ENCODE assay signal across 8 cellular contexts in genomic region chr19:58305065-58305931, GRCh38. TPM values are rescaled to one million over a fixed set of nuclear protein-coding genes. Genes with fewer than 3 reads are reported as not detected.
DNase-seq lines count a peak whose midpoint lies in the region; ATAC-seq and TF ChIP-seq lines count a peak whose summit lies in the region.

Gene ERVK3-1 (plus strand): TSS chr19:58305377. CDS start chr19:58312169, 6,792 bp downstream.

- peak within 1 kb of the TSS; percentile 97 for H3K4me2 ChIP-seq in smooth muscle cell

- peak within 1 kb of the TSS; percentile 87 for H3K9ac ChIP-seq in smooth muscle cell (ENCODE audit: low read depth)

- H3K9me3 ChIP-seq in breast epithelium (peaks cover 0 to 7% of the 10 kb centered on the region in 2 donors), smooth muscle cell (replicated peaks; ENCODE audit: low read depth) (no peaks in the 10 kb centered on the region)

- peaks cover 23% of the 10 kb centered on the region for H4K20me1 ChIP-seq in smooth muscle cell (ENCODE audit: low read depth)

- H3K4me3 ChIP-seq in ACC112 (ENCODE audit: low read depth, low read length) (peak within 1 kb of the TSS; percentile 99), breast epithelium (peak within 1 kb of the TSS; percentile 75 to 96 (median 78)), smooth muscle cell (peak within 1 kb of the TSS; percentile 83)

- DNase-seq in NCI-H2196 treated with DMSO at 0.1 percent for 48 hours (lab: John Stamatoyannopoulos, UW; ENCODE audit: unreplicated experiment): peak; percentile 95
- peak; percentile 93 to 95 for DNase-seq in breast epithelium (ENCODE audit: low spot score in 2 of 2)
- DNase-seq in iPS-NIHi11 (ENCODE audit: low spot score): peak; percentile 98
- peak; percentile 63 for DNase-seq in smooth muscle cell (lab: John Stamatoyannopoulos, UW; ENCODE audit: unreplicated experiment)

- TF ChIP-seq CTCF in VCaP (conservative IDR thresholded peaks at IDR 0.05): no peak
- peak; percentile 43 to 64 (median 62) for TF ChIP-seq CTCF in breast epithelium (IDR thresholded peaks at IDR 0.05)
- TF ChIP-seq CTCF in smooth muscle cell (IDR thresholded peaks at IDR 0.05; ENCODE audit: borderline replicate concordance, insufficient read depth, poor library complexity, severe bottlenecking): no peak

- peaks cover 16% of the 10 kb centered on the region for H3K79me2 ChIP-seq in ACC112 (ENCODE audit: control insufficient read depth, insufficient read depth, low read length, unreplicated experiment)
- peaks cover 25% of the 10 kb centered on the region for H3K79me2 ChIP-seq in smooth muscle cell (ENCODE audit: low read depth)

- H3K4me1 ChIP-seq in ACC112 (ENCODE audit: control insufficient read depth, insufficient read depth, low read length, unreplicated experiment) (peaks cover 4% of the 10 kb centered on the region), breast epithelium (peaks cover 2 to 4% of the 10 kb centered on the region in 2 donors), smooth muscle cell (ENCODE audit: low read depth) (peaks cover 11% of the 10 kb centered on the region)

- WGBS in smooth muscle cell (ENCODE audit: low lambda C conversion rate): 2% methylated on average over 45 of the region's 55 CpGs

- ATAC-seq in GM18870 (IDR thresholded peaks at IDR 0.05; ENCODE audit: unreplicated experiment) (peak; percentile 86), HG03135 (IDR thresholded peaks at IDR 0.05; ENCODE audit: unreplicated experiment) (peak; percentile 97)

- H2AFZ ChIP-seq in ACC112 (ENCODE audit: low read length, unreplicated experiment) (peak within 1 kb of the TSS; percentile 81), smooth muscle cell (ENCODE audit: low read depth) (peak within 1 kb of the TSS; percentile 60)

- H3K27ac ChIP-seq in ACC112 (ENCODE audit: low read depth, low read length) (peak within 1 kb of the TSS; percentile 77), VCaP (peak within 1 kb of the TSS; percentile 92), breast epithelium (peak within 1 kb of the TSS; percentile 92 to 93), smooth muscle cell (ENCODE audit: low read depth) (peak within 1 kb of the TSS; percentile 80)

- H3K27me3 ChIP-seq in ACC112 (ENCODE audit: insufficient read depth, low read length) (no peaks in the 10 kb centered on the region), breast epithelium (no peaks in the 10 kb centered on the region), smooth muscle cell (ENCODE audit: low read depth) (no peaks in the 10 kb centered on the region)

- peaks cover 6% of the 10 kb centered on the region for H3F3A ChIP-seq in smooth muscle cell (ENCODE audit: low read depth)

- intact Hi-C loops in breast epithelium (cut with DNase I; ENCODE audit: low total_unique reads): no loop called here

- peak; percentile 76 for TF ChIP-seq POLR2A in breast epithelium (IDR thresholded peaks at IDR 0.05)

- H3K36me3 ChIP-seq in ACC112 (ENCODE audit: insufficient read depth, low read length) (peaks cover 24% of the 10 kb centered on the region; the same call in 1 of the 2 replicates), breast epithelium (peaks cover 4% of the 10 kb centered on the region), smooth muscle cell (ENCODE audit: low read depth) (peaks cover 8% of the 10 kb centered on the region)

RNA-seq across cellular contexts. Expression of gene ERVK3-1, which starts in this region (rescaled TPM):
- total RNA-seq in breast epithelium (10 to 100 TPM; 44.3 to 72.7 (median 60.0) TPM), smooth muscle cell (46.4 and 93.9 TPM in 2 replicates)
- 46.5 and 57.7 TPM in 2 replicates for polyA plus RNA-seq in smooth muscle cell

Comparison
In these comparisons a context has a peak if more than half of its experiments do, and no peak if none do; other contexts are left out.
1. Peak in every context shown above with its lines: DNase-seq, ATAC-seq, H3K4me3 ChIP-seq and H3K27ac ChIP-seq.
2. CTCF ChIP-seq: peak in breast epithelium (3 of 3); none in VCaP (single experiment) and smooth muscle cell (single experiment).